Comparison of ENCODE assay signal across 30 cellular contexts in genomic region chr2:150292807-150293206, GRCh38.
DNase-seq lines count a peak whose midpoint lies in the region; ATAC-seq and TF ChIP-seq lines count a peak whose summit lies in the region.
"Had no signal": no experiment of that assay in that cellular context is flagged by ENCODE, and none has a peak within 500 bp of the region (broad histone marks: within the 10 kb centered on the region; RNA-seq: fewer than 3 reads in every experiment).

No MANE protein-coding gene starts in this region.

- no peak overlapping the region for H3K4me3 ChIP-seq in fibroblast of mammary gland (ENCODE audit: control insufficient read depth, low read depth, low read length)
- H3K4me3 ChIP-seq: body of pancreas, lung, mucosa of descending colon, PC-9, psoas muscle, sigmoid colon, stomach, thyroid gland, vagina had no signal

- no peak for TF ChIP-seq CTCF in fibroblast of mammary gland (conservative IDR thresholded peaks at IDR 0.05; ENCODE audit: control insufficient read depth, insufficient read depth, low read depth, low read length)

- ATAC-seq in HG02642 (IDR thresholded peaks at IDR 0.05; ENCODE audit: poor library complexity, unreplicated experiment) (no peak), GM21723 (IDR thresholded peaks at IDR 0.05; ENCODE audit: unreplicated experiment) (no peak)
- ATAC-seq: activated CD4-positive, CD25-positive, alpha-beta regulatory T cell treated with anti-CD3 and anti-CD28 coated beads, Interleukin-2, amount 50 U/mL, for 24 hours; body of pancreas; mucosa of descending colon; natural killer cell; psoas muscle; Right ventricle myocardium inferior had no signal

- DNase-seq in NCI-H82 (lab: John Stamatoyannopoulos, UW) = peak; percentile 32
- DNase-seq in NCI-H82 treated with DMSO at 0.1 percent for 48 hours (lab: John Stamatoyannopoulos, UW; ENCODE audit: unreplicated experiment) = no peak
- DNase-seq in SK-N-DZ (ENCODE audit: low spot score) = peak; percentile 24
- DNase-seq in fibroblast of mammary gland (ENCODE audit: low read depth) = peak; percentile 68
- DNase-seq in left kidney (ENCODE audit: low read depth, low spot score) = peak; percentile 5
- no peak for DNase-seq in effector CD8-positive, alpha-beta T cell (lab: John Stamatoyannopoulos, UW)
- DNase-seq: activated CD4-positive, alpha-beta memory T cell treated with anti-CD3 and anti-CD28 coated beads, Interleukin-2, amount 10 ng/mL, durations not matched to agents 7 days and 5 days; activated CD8-positive, alpha-beta memory T cell treated with anti-CD3 and anti-CD28 coated beads, Interleukin-2, amount 50 U/mL, for 4 hours; activated naive CD4-positive, alpha-beta T cell treated with Interleukin-2 at 50 U/mL for 16 hours; body of pancreas; CD4-positive, alpha-beta T cell; foreskin melanocyte; KBM-7; mucosa of descending colon; natural killer cell; NCI-H1105 treated with DMSO at 0.1 percent for 48 hours; NK-92 treated with Interleukin-12 subunit alpha and Interleukin-12 subunit beta, amount 100 ng/mL, for 24 hours; PC-9; psoas muscle; sigmoid colon; stimulated activated CD4-positive, alpha-beta T cell treated with anti-CD3 and anti-CD28 coated beads, Interleukin-12 subunit alpha, Interleukin-12 subunit beta, amount 100 ng/mL, for 4 hours; stimulated activated CD4-positive, alpha-beta T cell treated with anti-CD3 and anti-CD28 coated beads, Interleukin-4, amount 100 ng/mL, for 1 hour; stomach; thyroid gland had no signal

Comparison
In these comparisons a context has a peak if more than half of its experiments do, and no peak if none do; other contexts are left out.
1. DNase-seq: peak in NCI-H82 (single experiment), SK-N-DZ (single experiment), fibroblast of mammary gland (single experiment) and left kidney (single experiment); none in NCI-H82 treated with DMSO at 0.1 percent for 48 hours (single experiment) and effector CD8-positive, alpha-beta T cell (single experiment).